15 cellular contexts compared by ENCODE assay signal in the genomic region with DNA sequence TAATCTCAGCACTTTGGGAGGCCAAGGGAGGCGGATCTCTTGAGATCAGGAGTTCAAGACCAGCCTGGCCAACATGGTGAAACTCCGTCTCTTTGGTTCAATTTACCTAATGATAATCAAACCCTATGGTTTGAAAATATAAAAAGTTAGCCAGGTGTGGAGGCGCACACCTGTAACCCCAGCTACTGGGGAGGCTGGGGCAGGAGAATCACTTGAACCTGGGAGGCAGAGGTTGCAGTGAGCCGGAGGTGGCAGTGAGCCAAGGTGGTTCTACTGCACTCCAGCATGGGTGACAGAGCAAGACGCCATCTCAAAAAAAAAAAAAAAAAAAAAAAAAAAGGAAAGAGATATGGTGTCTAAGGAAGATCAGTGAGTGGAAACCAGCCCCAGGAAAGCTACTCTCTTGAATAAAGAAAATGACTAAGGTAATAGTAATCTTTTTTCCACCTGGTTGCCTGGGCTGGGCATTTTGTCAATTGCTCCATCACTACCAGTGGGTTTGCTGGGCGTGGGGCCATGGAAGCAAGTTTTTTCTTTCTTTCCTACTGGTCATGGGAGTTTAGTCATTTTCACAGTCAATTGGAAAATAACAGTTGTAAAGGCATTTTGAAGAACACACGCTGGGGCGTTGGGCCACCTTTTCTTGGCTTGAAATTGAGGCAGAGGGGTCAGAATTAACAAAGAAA.
DNase-seq lines count a peak whose midpoint lies in the region; ATAC-seq and TF ChIP-seq lines count a peak whose summit lies in the region.
"Had no signal": no experiment of that assay in that cellular context is flagged by ENCODE, and none has a peak within 500 bp of the region (broad histone marks: within the 10 kb centered on the region; RNA-seq: fewer than 3 reads in every experiment).

No MANE protein-coding gene starts in this region.

- peaks cover 5% of the 10 kb centered on the region for H3K27me3 Mint-ChIP-seq in GM23338 (ENCODE audit: insufficient read depth, low read depth, poor library complexity)
- peaks cover 19 to 27% of the 10 kb centered on the region in 2 donors for H3K27me3 Mint-ChIP-seq in natural killer cell treated with Interleukin-12 subunit alpha and Interleukin-12 subunit beta and Interleukin-15 and Interleukin-18, amount 100 ng/mL, for 72 hours

- no peak for DNase-seq in GM23338 (ENCODE audit: low spot score)
- peak; percentile 13 for DNase-seq in astrocyte of the cerebellum (ENCODE audit: low read depth)
- peak; percentile 58 for DNase-seq in epithelial cell of prostate (ENCODE audit: low read depth, low spot score)
- DNase-seq in natural killer cell treated with Interleukin-12 subunit alpha and Interleukin-12 subunit beta and Interleukin-15 and Interleukin-18, amount 100 ng/mL, for 72 hours (ENCODE audit: low spot score): no peak
- DNase-seq in activated T-cell treated with anti-CD3 and anti-CD28 coated beads for 4 hours: no peak
- DNase-seq in foreskin melanocyte: no peak
- DNase-seq: Calu3; CD4-positive, alpha-beta memory T cell; NCI-H1105; NCI-H187; NCI-H226; NCI-H524 treated with DMSO at 0.1 percent for 48 hours had no signal

- H3K27ac ChIP-seq in GM23338 (ENCODE audit: low read depth): peak overlapping the region; percentile 85
- H3K27ac ChIP-seq in epithelial cell of prostate: peak overlapping the region; percentile 47
- H3K27ac ChIP-seq in iPS-20b (ENCODE audit: low read length): no peak overlapping the region

- no peak overlapping the region for H3K4me3 Mint-ChIP-seq in GM23338
- no peak overlapping the region for H3K4me3 Mint-ChIP-seq in natural killer cell treated with Interleukin-12 subunit alpha and Interleukin-12 subunit beta and Interleukin-15 and Interleukin-18, amount 100 ng/mL, for 72 hours
- H3K4me3 Mint-ChIP-seq: CD4-positive, alpha-beta memory T cell had no signal

- H3K9me3 ChIP-seq in iPS-20b (ENCODE audit: insufficient read depth, low read depth, low read length): no peaks in the 10 kb centered on the region

- peaks cover 28% of the 10 kb centered on the region; the same call in 2 of the 3 replicates for H3K36me3 Mint-ChIP-seq in GM23338 (ENCODE audit: low read depth)
- no peaks in the 10 kb centered on the region for H3K36me3 Mint-ChIP-seq in natural killer cell treated with Interleukin-12 subunit alpha and Interleukin-12 subunit beta and Interleukin-15 and Interleukin-18, amount 100 ng/mL, for 72 hours
- H3K36me3 Mint-ChIP-seq: CD4-positive, alpha-beta memory T cell had no signal

- no peak overlapping the region for H3K4me3 ChIP-seq in GM23338
- H3K4me3 ChIP-seq in astrocyte of the cerebellum (ENCODE audit: low read depth, low read length): no peak overlapping the region
- no peak overlapping the region for H3K4me3 ChIP-seq in iPS-20b (ENCODE audit: low read length)

- peak overlapping the region; percentile 37; the same call in 1 of the 2 replicates for H3K9ac ChIP-seq in iPS-20b (ENCODE audit: low read depth, low read length)

- H3K27me3 ChIP-seq in GM23338 (ENCODE audit: insufficient read depth) (no peaks in the 10 kb centered on the region; the same call in 1 of the 2 replicates), iPS-20b (ENCODE audit: insufficient read depth, low read length) (peaks cover 10% of the 10 kb centered on the region; the same call in 1 of the 2 replicates)

- H3K4me1 ChIP-seq in GM23338 (ENCODE audit: insufficient read depth): peaks cover 30% of the 10 kb centered on the region
- H3K4me1 ChIP-seq in iPS-20b (ENCODE audit: insufficient read depth, low read length): peaks cover 26% of the 10 kb centered on the region

- 0 out of 2 replicates have a peak, but pooled peaks cover 4% of the 10 kb centered on the region for H3K9me2 ChIP-seq in GM23338 (ENCODE audit: insufficient read depth)

- H3F3A ChIP-seq in GM23338 (replicated peaks; ENCODE audit: low read depth): no peaks in the 10 kb centered on the region; the same call in 1 of the 2 replicates

- H4K20me1 ChIP-seq in GM23338 (replicated peaks; ENCODE audit: insufficient read depth): no peaks in the 10 kb centered on the region

- H3K27ac Mint-ChIP-seq in GM23338: peak overlapping the region; percentile 89
- H3K27ac Mint-ChIP-seq in natural killer cell treated with Interleukin-12 subunit alpha and Interleukin-12 subunit beta and Interleukin-15 and Interleukin-18, amount 100 ng/mL, for 72 hours: no peak overlapping the region
- H3K27ac Mint-ChIP-seq: CD4-positive, alpha-beta memory T cell had no signal

- peaks cover 18% of the 10 kb centered on the region; the same call in 2 of the 3 replicates for H3K9me3 Mint-ChIP-seq in GM23338
- no peaks in the 10 kb centered on the region for H3K9me3 Mint-ChIP-seq in natural killer cell treated with Interleukin-12 subunit alpha and Interleukin-12 subunit beta and Interleukin-15 and Interleukin-18, amount 100 ng/mL, for 72 hours

- H2AFZ ChIP-seq in GM23338: no peak overlapping the region

- ATAC-seq in GM23338 (no peak), GM18867 (IDR thresholded peaks at IDR 0.05; ENCODE audit: unreplicated experiment) (no peak)
- ATAC-seq in natural killer cell treated with Interleukin-12 subunit alpha and Interleukin-12 subunit beta and Interleukin-15 and Interleukin-18, amount 100 ng/mL, for 72 hours: no peak
- ATAC-seq: Panc1 had no signal

- H3K36me3 ChIP-seq in GM23338 (ENCODE audit: insufficient read depth) (no peaks in the 10 kb centered on the region), iPS-20b (ENCODE audit: insufficient read depth, low read depth, low read length) (no peaks in the 10 kb centered on the region)

- H3K79me2 ChIP-seq in GM23338 (replicated peaks; ENCODE audit: insufficient read depth): no peaks in the 10 kb centered on the region

- in situ Hi-C loops in astrocyte of the cerebellum (cut with HindIII; ENCODE audit: low sequenced_read_pairs): no loop called here

- TF ChIP-seq CTCF in GM23338 (conservative IDR thresholded peaks at IDR 0.05; ENCODE audit: low read depth in 2 of 2) (no peak), astrocyte of the cerebellum (IDR thresholded peaks at IDR 0.05; ENCODE audit: low read depth, low read length, missing control alignments) (no peak)

- no peak overlapping the region for H3K4me2 ChIP-seq in GM23338

- peaks cover 46% of the 10 kb centered on the region for H3K4me1 Mint-ChIP-seq in GM23338
- H3K4me1 Mint-ChIP-seq in natural killer cell treated with Interleukin-12 subunit alpha and Interleukin-12 subunit beta and Interleukin-15 and Interleukin-18, amount 100 ng/mL, for 72 hours (ENCODE audit: low read depth in 2 of 2): no peaks in the 10 kb centered on the region
- H3K4me1 Mint-ChIP-seq: CD4-positive, alpha-beta memory T cell had no signal

TF ChIP-seq in GM23338, 12 proteins besides CTCF, POLR2A, EP300 and RAD21:
- TF ChIP-seq JUNB (IDR thresholded peaks at IDR 0.05; ENCODE audit: unreplicated experiment): no peak
- TF ChIP-seq NANOG (IDR thresholded peaks at IDR 0.05; ENCODE audit: borderline replicate concordance): no peak
- TF ChIP-seq EZH2phosphoT487 (IDR thresholded peaks at IDR 0.05; ENCODE audit: unreplicated experiment): no peak
- TF ChIP-seq POLR2AphosphoS5 (IDR thresholded peaks at IDR 0.05; ENCODE audit: low read depth): no peak
- TF ChIP-seq EZH2 (IDR thresholded peaks at IDR 0.05; ENCODE audit: low read depth, unreplicated experiment): no peak

Comparison
In these comparisons a context has a peak if more than half of its experiments do, and no peak if none do; other contexts are left out.
1. DNase-seq: peak in astrocyte of the cerebellum (single experiment) and epithelial cell of prostate (single experiment); none in GM23338 (single experiment), natural killer cell treated with Interleukin-12 subunit alpha and Interleukin-12 subunit beta and Interleukin-15 and Interleukin-18, amount 100 ng/mL, for 72 hours (single experiment), activated T-cell treated with anti-CD3 and anti-CD28 coated beads for 4 hours (single experiment) and foreskin melanocyte (single experiment).